42 cellular contexts compared by ENCODE assay signal in the genomic region with DNA sequence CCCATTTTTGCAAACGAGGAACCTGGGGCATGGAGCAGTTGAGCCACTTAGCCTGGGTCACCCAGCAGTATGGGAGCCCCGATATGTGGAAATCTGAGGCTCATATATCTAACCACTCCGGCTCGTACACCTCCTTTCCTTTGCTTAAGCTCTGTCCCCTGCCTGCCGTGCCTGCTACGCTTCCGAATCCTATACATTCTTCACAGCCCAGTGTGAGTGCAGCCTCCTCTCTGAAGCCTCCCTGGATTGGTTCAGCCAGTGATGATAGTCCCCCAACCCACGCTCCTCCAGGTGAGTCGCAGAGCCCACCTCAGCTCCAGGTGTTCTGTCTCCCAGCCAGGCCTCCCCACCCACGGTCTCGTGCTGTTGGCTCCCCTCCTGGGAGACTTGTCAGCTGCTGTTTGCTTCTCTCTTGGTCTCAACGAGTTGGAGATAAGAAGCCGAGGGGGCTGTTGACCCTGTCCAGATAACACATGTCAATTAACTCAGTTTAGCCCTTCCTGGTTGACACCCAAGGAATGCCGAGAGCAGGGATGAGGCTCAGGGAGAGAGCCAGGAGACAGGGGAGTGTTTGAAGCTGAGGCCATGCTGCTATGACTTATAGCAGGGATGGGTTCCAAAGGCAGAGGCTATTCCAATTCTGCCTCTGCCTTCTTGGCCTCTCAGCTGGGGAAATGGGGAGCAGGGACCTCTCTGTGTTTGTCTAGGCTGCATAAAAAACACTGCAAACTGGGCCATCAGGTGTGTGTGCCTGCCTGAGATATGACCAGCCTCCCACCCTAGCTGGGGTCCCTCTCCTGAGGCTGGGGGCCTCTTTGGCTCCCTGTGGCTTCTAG. TPM values are rescaled to one million over a fixed set of nuclear protein-coding genes. Genes with fewer than 3 reads are reported as not detected.
"Had no signal": no experiment of that assay in that cellular context is flagged by ENCODE, and none has a peak within 500 bp of the region (broad histone marks: within the 10 kb centered on the region; RNA-seq: fewer than 3 reads in every experiment).

No MANE protein-coding gene starts in this region.

- H3K9me3 Mint-ChIP-seq: activated naive CD4-positive, alpha-beta T cell treated with anti-CD3 and anti-CD28 coated beads, Interleukin-2, amount 50 U/mL, for 24 hours; activated naive CD8-positive, alpha-beta T cell treated with anti-CD3 and anti-CD28 coated beads, Interleukin-2, amount 10 ng/mL, durations not matched to agents 7 days and 5 days; activated T-helper 17 cell treated with anti-CD3 and anti-CD28 coated beads, Interleukin-2, amount 50 U/mL, for 72 hours had no signal

- DNase-seq: activated CD4-positive, alpha-beta memory T cell treated with anti-CD3 and anti-CD28 coated beads, Interleukin-2, amount 10 ng/mL, durations not matched to agents 7 days and 5 days; activated CD4-positive, alpha-beta T cell treated with anti-CD3 and anti-CD28 coated beads for 1 hour; activated CD4-positive, alpha-beta T cell treated with anti-CD3 and anti-CD28 coated beads for 48 hours; activated CD4-positive, CD25-positive, alpha-beta regulatory T cell; activated gamma-delta T cell; activated naive CD4-positive, alpha-beta T cell treated with Interleukin-2 at 50 U/mL for 16 hours; activated naive CD8-positive, alpha-beta T cell treated with anti-CD3 and anti-CD28 coated beads, Interleukin-2, amount 10 ng/mL, durations not matched to agents 7 days and 5 days; activated T-cell treated with anti-CD3 and anti-CD28 coated beads, Interleukin-2, amount 50 U/mL, for 1 hour; activated T-cell treated with anti-CD3 and anti-CD28 coated beads, Interleukin-2, amount 50 U/mL, for 72 hours; amygdala; MM.1S; MV-4-11; NCI-H1092 treated with DMSO at 0.1 percent for 48 hours; NCI-H1417; NCI-H1694; NCI-H1930; NCI-H2081 treated with DMSO at 0.1 percent for 48 hours; NCI-H226; NCI-H446 treated with DMSO at 0.1 percent for 48 hours; NCI-H524; NCI-H69; NCI-H82; NK-92 treated with Interleukin-12 subunit alpha and Interleukin-12 subunit beta, amount 100 ng/mL, for 24 hours; PC-9; SIG-M5; SW 1271; T-helper 1 cell; T-helper 2 cell; T-helper 9 cell; WERI-Rb-1 had no signal

- H3K4me1 ChIP-seq: ascending aorta, breast epithelium had no signal

- H3K36me3 Mint-ChIP-seq: activated naive CD4-positive, alpha-beta T cell treated with anti-CD3 and anti-CD28 coated beads, Interleukin-2, amount 50 U/mL, for 24 hours; activated naive CD8-positive, alpha-beta T cell treated with anti-CD3 and anti-CD28 coated beads, Interleukin-2, amount 10 ng/mL, durations not matched to agents 7 days and 5 days had no signal

- H3K4me3 ChIP-seq: ascending aorta, breast epithelium, PC-9 had no signal

- H3K27me3 ChIP-seq: ascending aorta, breast epithelium had no signal

- H3K9me3 ChIP-seq: ascending aorta had no signal

- H3K36me3 ChIP-seq: ascending aorta, breast epithelium, WERI-Rb-1 had no signal

- H3K4me3 Mint-ChIP-seq: activated CD4-positive, alpha-beta memory T cell treated with anti-CD3 and anti-CD28 coated beads, Interleukin-2, amount 10 ng/mL, durations not matched to agents 7 days and 5 days; activated naive CD4-positive, alpha-beta T cell treated with anti-CD3 and anti-CD28 coated beads, Interleukin-2, amount 50 U/mL, for 24 hours; activated naive CD8-positive, alpha-beta T cell treated with anti-CD3 and anti-CD28 coated beads, Interleukin-2, amount 10 ng/mL, durations not matched to agents 7 days and 5 days; activated T-cell treated with anti-CD3 and anti-CD28 coated beads, Interleukin-2, amount 50 U/mL, for 72 hours; activated T-helper 17 cell treated with anti-CD3 and anti-CD28 coated beads, Interleukin-2, amount 50 U/mL, for 72 hours had no signal

- H3K27ac ChIP-seq: ascending aorta, breast epithelium, KMS-11, PC-9, RWPE1, WERI-Rb-1 had no signal

- ATAC-seq: activated T-cell treated with anti-CD3 and anti-CD28 coated beads, Interleukin-2, amount 50 U/mL, for 72 hours; activated T-helper 17 cell treated with anti-CD3 and anti-CD28 coated beads, Interleukin-2, amount 50 U/mL, for 72 hours; Right ventricle myocardium inferior had no signal

- H3K4me1 Mint-ChIP-seq: activated CD4-positive, alpha-beta memory T cell treated with anti-CD3 and anti-CD28 coated beads, Interleukin-2, amount 10 ng/mL, durations not matched to agents 7 days and 5 days; activated naive CD4-positive, alpha-beta T cell treated with anti-CD3 and anti-CD28 coated beads, Interleukin-2, amount 50 U/mL, for 24 hours; activated T-helper 17 cell treated with anti-CD3 and anti-CD28 coated beads, Interleukin-2, amount 50 U/mL, for 72 hours had no signal

- H3K27ac Mint-ChIP-seq: activated CD4-positive, alpha-beta memory T cell treated with anti-CD3 and anti-CD28 coated beads, Interleukin-2, amount 10 ng/mL, durations not matched to agents 7 days and 5 days; activated naive CD4-positive, alpha-beta T cell treated with anti-CD3 and anti-CD28 coated beads, Interleukin-2, amount 50 U/mL, for 24 hours; activated naive CD8-positive, alpha-beta T cell treated with anti-CD3 and anti-CD28 coated beads, Interleukin-2, amount 10 ng/mL, durations not matched to agents 7 days and 5 days; activated T-cell treated with anti-CD3 and anti-CD28 coated beads, Interleukin-2, amount 50 U/mL, for 72 hours; activated T-helper 17 cell treated with anti-CD3 and anti-CD28 coated beads, Interleukin-2, amount 50 U/mL, for 72 hours had no signal

- H3K9ac ChIP-seq: KMS-11 had no signal

RNA-seq across cellular contexts. Expression of gene SDSL, which starts 19.0 kb away (rescaled TPM):
- total RNA-seq: activated CD4-positive, alpha-beta memory T cell treated with anti-CD3 and anti-CD28 coated beads, Interleukin-2, amount 10 ng/mL, durations not matched to agents 7 days and 5 days; activated CD8-positive, alpha-beta memory T cell treated with anti-CD3 and anti-CD28 coated beads for 36 hours; OCI-LY7 had no signal

RNA-seq across cellular contexts. Expression of gene LHX5, which starts 30.5 kb away (rescaled TPM):
- total RNA-seq: activated CD4-positive, alpha-beta memory T cell treated with anti-CD3 and anti-CD28 coated beads, Interleukin-2, amount 10 ng/mL, durations not matched to agents 7 days and 5 days; activated CD8-positive, alpha-beta memory T cell treated with anti-CD3 and anti-CD28 coated beads for 36 hours; activated naive CD8-positive, alpha-beta T cell treated with anti-CD3 and anti-CD28 coated beads, Interleukin-2, amount 10 ng/mL, durations not matched to agents 7 days and 5 days; activated T-helper 17 cell treated with anti-CD3 and anti-CD28 coated beads, Interleukin-2, amount 50 U/mL, for 72 hours; ascending aorta; breast epithelium; cardiac septum; LHCN-M2; OCI-LY7; Right ventricle myocardium inferior had no signal

RNA-seq across cellular contexts. Expression of gene SDS, which starts 37.5 kb away (rescaled TPM):
- total RNA-seq: activated CD4-positive, alpha-beta memory T cell treated with anti-CD3 and anti-CD28 coated beads, Interleukin-2, amount 10 ng/mL, durations not matched to agents 7 days and 5 days; activated CD8-positive, alpha-beta memory T cell treated with anti-CD3 and anti-CD28 coated beads for 36 hours; activated T-cell treated with anti-CD3 and anti-CD28 coated beads, Interleukin-2, amount 50 U/mL, for 72 hours; activated T-helper 17 cell treated with anti-CD3 and anti-CD28 coated beads, Interleukin-2, amount 50 U/mL, for 72 hours; LHCN-M2; OCI-LY7; PC-9; Right ventricle myocardium inferior; SK-MEL-5 had no signal
